ENCODE assay signal across 6 cellular contexts in the genomic region with DNA sequence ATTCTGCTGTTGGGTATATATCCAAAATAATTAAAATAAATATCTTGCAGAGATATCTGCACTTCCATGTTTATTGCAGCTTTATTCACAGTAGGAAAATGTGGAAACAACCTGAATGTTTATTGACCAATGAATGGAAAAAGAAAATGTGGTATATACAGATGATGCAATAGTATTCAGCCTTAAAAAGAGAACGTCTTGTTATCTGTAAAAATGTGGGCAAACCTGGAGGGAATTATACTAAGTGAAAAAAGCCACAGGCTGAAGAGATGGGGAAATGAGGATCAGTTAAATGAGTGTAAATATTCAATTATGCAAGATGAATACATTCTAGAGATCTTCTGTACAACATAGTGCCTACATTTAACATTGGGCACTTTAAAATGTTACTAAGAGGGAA.
"Had no signal": no experiment of that assay in that cellular context is flagged by ENCODE, and none has a peak within 500 bp of the region (broad histone marks: within the 10 kb centered on the region; RNA-seq: fewer than 3 reads in every experiment).

No MANE protein-coding gene starts in this region.

- H3K4me1 Mint-ChIP-seq: H9 had no signal

- H3K27ac Mint-ChIP-seq: H9 had no signal

- H3K9ac ChIP-seq: GM23248 had no signal

- DNase-seq: GM23248, GOT3, H9, HCEC 1CT, KG1 had no signal

- ATAC-seq: K562 had no signal

- H3K4me3 Mint-ChIP-seq: H9 had no signal

- H3K4me3 ChIP-seq: GM23248, K562 had no signal

- H2AFZ ChIP-seq: GM23248 had no signal

- H3K27ac ChIP-seq: GM23248 had no signal
